1 cellular context compared by ENCODE assay signal in the genomic region with DNA sequence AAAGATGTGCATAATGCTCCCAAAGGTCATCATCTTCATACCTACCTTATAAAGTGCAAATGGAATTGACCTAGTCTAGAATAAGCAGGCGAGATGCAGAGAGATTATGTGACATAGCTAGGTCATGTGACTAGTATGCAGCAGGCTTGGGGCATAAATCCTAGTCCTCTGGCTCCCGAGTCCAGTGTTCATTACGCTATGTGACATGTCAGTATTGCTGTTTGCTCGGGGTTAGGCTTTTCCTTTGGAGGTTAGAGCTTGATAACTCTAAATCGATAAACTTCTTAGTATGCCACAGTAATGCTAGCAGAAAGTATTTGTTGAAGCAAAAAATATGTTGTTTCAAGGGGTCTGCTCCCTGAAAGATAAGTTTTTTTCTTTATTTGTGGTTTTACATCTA.
TF ChIP-seq lines count a peak whose summit lies in the region.

No MANE protein-coding gene starts in this region.

TF ChIP-seq in HCT116, 20 proteins besides CTCF, POLR2A, EP300 and RAD21 (continued from another document):
- TF ChIP-seq, protein P1, sequence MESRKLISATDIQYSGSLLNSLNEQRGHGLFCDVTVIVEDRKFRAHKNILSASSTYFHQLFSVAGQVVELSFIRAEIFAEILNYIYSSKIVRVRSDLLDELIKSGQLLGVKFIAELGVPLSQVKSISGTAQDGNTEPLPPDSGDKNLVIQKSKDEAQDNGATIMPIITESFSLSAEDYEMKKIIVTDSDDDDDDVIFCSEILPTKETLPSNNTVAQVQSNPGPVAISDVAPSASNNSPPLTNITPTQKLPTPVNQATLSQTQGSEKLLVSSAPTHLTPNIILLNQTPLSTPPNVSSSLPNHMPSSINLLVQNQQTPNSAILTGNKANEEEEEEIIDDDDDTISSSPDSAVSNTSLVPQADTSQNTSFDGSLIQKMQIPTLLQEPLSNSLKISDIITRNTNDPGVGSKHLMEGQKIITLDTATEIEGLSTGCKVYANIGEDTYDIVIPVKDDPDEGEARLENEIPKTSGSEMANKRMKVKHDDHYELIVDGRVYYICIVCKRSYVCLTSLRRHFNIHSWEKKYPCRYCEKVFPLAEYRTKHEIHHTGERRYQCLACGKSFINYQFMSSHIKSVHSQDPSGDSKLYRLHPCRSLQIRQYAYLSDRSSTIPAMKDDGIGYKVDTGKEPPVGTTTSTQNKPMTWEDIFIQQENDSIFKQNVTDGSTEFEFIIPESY (IDR thresholded peaks at IDR 0.05; ENCODE audit: extremely low read depth, insufficient replicate concordance, low read length) = no peak
